28 cellular contexts compared by ENCODE assay signal in genomic region chr10:60985946-60986345, GRCh38. TPM values are rescaled to one million over a fixed set of nuclear protein-coding genes. Genes with fewer than 3 reads are reported as not detected.
"Had no signal": no experiment of that assay in that cellular context is flagged by ENCODE, and none has a peak within 500 bp of the region (broad histone marks: within the 10 kb centered on the region; RNA-seq: fewer than 3 reads in every experiment).

No MANE protein-coding gene starts in this region.

- ATAC-seq: activated CD4-positive, alpha-beta T cell treated with anti-CD3 and anti-CD28 coated beads for 36 hours; Panc1; Right ventricle myocardium inferior had no signal

- DNase-seq: activated CD4-positive, alpha-beta memory T cell treated with anti-CD3 and anti-CD28 coated beads, Interleukin-2, amount 10 ng/mL, durations not matched to agents 7 days and 5 days; activated CD4-positive, alpha-beta T cell treated with anti-CD3 and anti-CD28 coated beads for 36 hours; activated CD4-positive, alpha-beta T cell treated with anti-CD3 and anti-CD28 coated beads, Interleukin-2, amount 50 U/mL, for 1 hour; activated CD8-positive, alpha-beta memory T cell treated with anti-CD3 and anti-CD28 coated beads, Interleukin-2, amount 50 U/mL, for 4 hours; activated naive CD4-positive, alpha-beta T cell treated with anti-CD3 and anti-CD28 coated beads, Interleukin-2, amount 50 U/mL, for 16 hours; activated naive CD8-positive, alpha-beta T cell treated with anti-CD3 and anti-CD28 coated beads, Interleukin-2, amount 10 ng/mL, durations not matched to agents 7 days and 5 days; aorta; caudate nucleus; MG63; MV-4-11; NCI-H1092 treated with DMSO at 0.1 percent for 48 hours; NCI-H1417 treated with DMSO at 0.1 percent for 48 hours; NCI-H1694; NCI-H2029; NCI-H2107; NCI-H2171 treated with DMSO at 0.1 percent for 48 hours; NCI-H226; NCI-H69; NK-92 treated with Interleukin-12 subunit alpha and Interleukin-12 subunit beta, amount 100 ng/mL, for 24 hours; OCI-M1; RPMI8226; SJCRH30; SK-N-SH; T-helper 1 cell; WERI-Rb-1 had no signal

RNA-seq across cellular contexts. Expression of gene RHOBTB1, which starts 42.0 kb away (rescaled TPM):
- total RNA-seq: activated naive CD8-positive, alpha-beta T cell treated with anti-CD3 and anti-CD28 coated beads, Interleukin-2, amount 10 ng/mL, durations not matched to agents 7 days and 5 days; T-helper 2 cell treated with Interferon-gamma antibody and Interleukin-4, amounts not matched to agents 100 ng/mL and 5 ng/mL, for 36 hours had no signal
